ENCODE assay signal across 9 cellular contexts in the genomic region with DNA sequence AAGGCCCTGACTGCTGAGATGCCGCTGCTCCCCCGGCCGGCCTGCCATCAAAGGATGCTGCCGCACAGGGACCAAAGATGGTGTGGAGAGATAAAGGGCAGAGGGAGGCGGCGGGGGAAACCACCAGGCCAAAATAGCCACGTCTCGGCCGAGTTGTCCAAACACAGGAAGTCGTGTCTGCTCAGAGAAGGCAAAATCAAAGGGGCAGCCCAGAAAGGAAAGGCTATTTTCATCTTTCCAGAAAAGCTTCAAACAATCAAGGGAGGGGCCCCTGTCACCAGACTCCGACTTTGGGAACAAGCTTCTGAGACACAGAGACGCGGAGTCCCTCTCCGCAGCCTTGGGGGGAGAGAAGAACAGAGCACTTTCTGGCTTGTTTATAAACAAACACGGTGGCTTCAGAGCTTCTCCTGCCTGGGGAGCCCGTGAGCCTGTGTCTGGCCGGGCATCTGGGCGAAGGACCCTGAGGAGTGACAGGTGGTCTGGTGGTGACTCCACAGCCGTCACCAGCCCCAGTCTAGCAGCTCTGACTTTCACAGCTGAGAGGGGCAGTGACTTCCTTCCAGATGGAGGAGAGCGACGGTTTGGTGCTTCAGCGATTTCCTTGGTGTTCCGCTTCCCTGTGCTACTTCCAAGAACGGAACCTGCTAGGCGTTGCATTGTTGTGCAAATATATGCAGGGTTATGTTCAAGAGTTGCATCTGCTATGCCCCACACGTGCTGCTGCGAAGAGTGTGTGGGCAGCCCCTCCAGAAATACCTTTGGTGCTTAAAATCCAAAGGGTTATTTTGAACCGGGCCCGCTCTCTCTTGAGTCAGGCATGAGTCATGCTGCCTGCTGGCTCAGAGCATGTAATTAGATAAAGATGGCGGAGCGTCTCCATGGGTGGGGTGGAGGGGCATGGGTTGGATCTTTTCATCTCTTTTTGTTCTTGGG. TPM values are rescaled to one million over a fixed set of nuclear protein-coding genes. Genes with fewer than 3 reads are reported as not detected.
A peak's percentile ranks its signal among the peaks of the same experiment; 100 is the strongest.
DNase-seq lines count a peak whose midpoint lies in the region; ATAC-seq, FAIRE-seq and TF ChIP-seq lines count a peak whose summit lies in the region.
"Had no signal": no experiment of that assay in that cellular context is flagged by ENCODE, and none has a peak within 500 bp of the region (broad histone marks: within the 10 kb centered on the region; RNA-seq: fewer than 3 reads in every experiment).

No MANE protein-coding gene starts in this region.

- H3K27me3 ChIP-seq in MM.1S (replicated peaks; ENCODE audit: insufficient read depth, low read length) = peaks cover 41% of the 10 kb centered on the region
- H3K27me3 ChIP-seq in GM12878 (replicated peaks in 1 of 2; ENCODE audit: control insufficient read depth in 2 of 2, insufficient read depth in 2 of 2, low read length in 1 of 2) = no peaks in the 10 kb centered on the region

- H3K36me3 ChIP-seq in MM.1S (replicated peaks; ENCODE audit: insufficient read depth, low read length) (no peaks in the 10 kb centered on the region), GM12878 (ENCODE audit: control insufficient read depth in 2 of 2, insufficient read depth in 2 of 2, low read length in 1 of 2) (no peaks in the 10 kb centered on the region)

- POLR2A ChIA-PET in GM12878 (lab: Charles Lee) = no interaction called here

- no peaks in the 10 kb centered on the region for H3K79me2 ChIP-seq in MM.1S (ENCODE audit: low read length)
- no peaks in the 10 kb centered on the region for H3K79me2 ChIP-seq in GM12878 (ENCODE audit: control insufficient read depth, insufficient read depth, low read length)

- CTCF ChIA-PET in GM12878 (lab: Yijun Ruan, JAX) = interaction anchor here (1.6 kb wide), 1 partner anchor 72 kb away, joined by 7 read pairs; no protein-coding TSS in a partner anchor

- RAD21 ChIA-PET in GM12878 (lab: Charles Lee; ENCODE audit: unreplicated experiment) = no interaction called here

- TF ChIP-seq EP300 in GM12878 (IDR thresholded peaks at IDR 0.05; ENCODE audit: borderline replicate concordance in 1 of 2, control insufficient read depth in 1 of 2, low read depth in 2 of 2, low read length in 2 of 2) = no peak

- H3K27ac ChIP-seq in MM.1S (ENCODE audit: low read length) (peak overlapping the region; percentile 36; the same call in 1 of the 2 replicates), GM12878 (ENCODE audit: control insufficient read depth, insufficient read depth) (0 out of 2 replicates have a peak overlapping the region, but pooled peaks have one; percentile 4)

- TF ChIP-seq CTCF in MM.1S (IDR thresholded peaks at IDR 0.05; ENCODE audit: low read length) (no peak), GM12878 (IDR thresholded peaks at IDR 0.05 in 2 of 3, conservative IDR thresholded peaks at IDR 0.05 in 1 of 3; ENCODE audit: control insufficient read depth in 2 of 3, extremely low read depth in 1 of 3, insufficient read depth in 1 of 3, low read depth in 3 of 3, low read length in 3 of 3) (no peak)

- BruUV-seq in GM12878 (replicated peaks; lab: Mats Ljungman, UMichigan) = no TSS peak

- in situ Hi-C loops in GM12878 (cut with MboI) = no loop called here

- H3K4me1 ChIP-seq in MM.1S (ENCODE audit: low read length) (peaks cover 12% of the 10 kb centered on the region), GM12878 (ENCODE audit: control insufficient read depth, insufficient read depth, low read length) (peaks cover 15% of the 10 kb centered on the region)

- peak; percentile 47 for FAIRE-seq in GM12878 (lab: Jason Lieb, UNC)

- no peaks in the 10 kb centered on the region for H3K9me3 ChIP-seq in MM.1S (replicated peaks; ENCODE audit: insufficient read depth, low read length)
- no peaks in the 10 kb centered on the region for H3K9me3 ChIP-seq in GM12878 (replicated peaks; ENCODE audit: control insufficient read depth, insufficient read depth, low read length)

- 2% methylated on average over 31 of the region's 31 CpGs for WGBS in GM12878 (ENCODE audit: insufficient coverage, insufficient replicate concordance, low lambda C conversion rate, missing lambda C conversion rate)

- peak; percentile 20 for DNase-seq in activated T-cell treated with anti-CD3 and anti-CD28 coated beads for 24 hours (ENCODE audit: low read depth)
- DNase-seq in activated T-cell treated with anti-CD3 and anti-CD28 coated beads, Interleukin-2, amount 50 U/mL, for 1 hour = no peak
- DNase-seq in MM.1S = peak; percentile 50
- peak; percentile 32 for DNase-seq in GM12878 (ENCODE audit: low read depth, low spot score)
- DNase-seq in kidney tubule cell (ENCODE audit: low spot score) = peak; percentile 23
- peak; percentile 6 for DNase-seq in stimulated activated CD8-positive, alpha-beta memory T cell treated with anti-CD3 and anti-CD28 coated beads, Interleukin-12 subunit alpha, Interleukin-12 subunit beta, amount 100 ng/mL, for 4 hours (ENCODE audit: low read depth)
- no peak for DNase-seq in activated CD8-positive, alpha-beta memory T cell treated with anti-CD3 and anti-CD28 coated beads for 24 hours

- SMC1A ChIA-PET in GM12878 (lab: Charles Lee; ENCODE audit: uncharacterized antibody, unreplicated experiment) = no interaction called here

- H4K20me1 ChIP-seq in MM.1S (ENCODE audit: insufficient read depth, low read length) = no peaks in the 10 kb centered on the region
- no peaks in the 10 kb centered on the region for H4K20me1 ChIP-seq in GM12878 (ENCODE audit: control insufficient read depth, insufficient read depth)

- H3K9ac ChIP-seq in MM.1S (ENCODE audit: low read length) = no peak overlapping the region
- H3K9ac ChIP-seq in GM12878 (ENCODE audit: control insufficient read depth, insufficient read depth, low read length) = peak overlapping the region; percentile 44; the same call in 1 of the 2 replicates

- no peak for TF ChIP-seq RAD21 in GM12878 (IDR thresholded peaks at IDR 0.05; ENCODE audit: insufficient read depth, low read depth, low read length)

- peak overlapping the region; percentile 38 for H2AFZ ChIP-seq in MM.1S (ENCODE audit: low read length)
- H2AFZ ChIP-seq in GM12878 (ENCODE audit: control insufficient read depth, low read depth, low read length) = peak overlapping the region; percentile 78

- intact Hi-C loops in GM12878 (cut with micrococcal nuclease; ENCODE audit: unreplicated experiment) = no loop called here

- no peak for TF ChIP-seq POLR2A in GM12878 (IDR thresholded peaks at IDR 0.05; ENCODE audit: low read depth, low read length)

- H3K4me3 ChIP-seq in MM.1S (ENCODE audit: low read length) = peak overlapping the region; percentile 29
- H3K4me3 ChIP-seq in GM12878 = peak overlapping the region; percentile 35; the same call in 1 of the 2 replicates

- H3F3A ChIP-seq in MM.1S (ENCODE audit: insufficient read depth, low read length) = no peaks in the 10 kb centered on the region

- ATAC-seq in GM12878 (peak; percentile 89), HG03460 (IDR thresholded peaks at IDR 0.05; ENCODE audit: unreplicated experiment) (no peak)

- H3K4me2 ChIP-seq in MM.1S (ENCODE audit: low read depth, low read length) (peak overlapping the region; percentile 67), GM12878 (ENCODE audit: control insufficient read depth, insufficient read depth) (peak overlapping the region; percentile 81)

- no peaks in the 10 kb centered on the region for H3K9me2 ChIP-seq in MM.1S (replicated peaks; ENCODE audit: insufficient read depth, low read length)

RNA-seq across cellular contexts. Expression of gene ADAMTSL2, which starts 24.0 kb away (rescaled TPM):
- total RNA-seq in GM12878 (2013; cell fraction: nucleolus; rRNA removed) = not detected in 2 replicates
- not detected in 2 replicates for total RNA-seq in GM12878 (2014; rRNA removed)
- total RNA-seq in GM12878 (2014; rRNA removed; fragmentation: Illumina TruSeq; extraction: Trizol) = not detected in 2 replicates
- total RNA-seq in GM12878 (2021) = 0.05 TPM in 1 of 2 replicates, not detected in the other
- polyA plus RNA-seq in GM12878 (2011; ENCODE audit: low read depth) = not detected
- polyA plus RNA-seq in GM12878 (2011; rRNA removed) = 0.07 TPM in 1 of 2 replicates, not detected in the other
- polyA plus RNA-seq in GM12878 (2011; cell fraction: cytosol; rRNA removed) = 0.10 and 0.12 TPM in 2 replicates
- polyA plus RNA-seq in GM12878 (2011; cell fraction: nucleus; rRNA removed) = 0.35 and 0.40 TPM in 2 replicates
- polyA plus RNA-seq in GM12878 (2012) = 0.10 TPM in 1 of 2 replicates, not detected in the other
- not detected in 2 replicates for polyA plus RNA-seq in GM12878 (2014; fragmentation: Illumina TruSeq; extraction: Trizol)
- not detected for polyA plus RNA-seq in GM12878 (2014; fragmentation: Nextera tagmentation; extraction: Ambion mirVana)
- 0.04 TPM in 1 of 2 replicates, not detected in the other for polyA plus RNA-seq in GM12878 (2014; rRNA removed)
- not detected for polyA plus RNA-seq in GM12878 (2016; fragmentation: Nextera tagmentation; extraction: Ambion mirVana)
- 0.21 and 0.22 TPM in 2 replicates for polyA minus RNA-seq in GM12878 (2011; rRNA and poly(A)+ RNA removed)
- not detected in 2 replicates for polyA minus RNA-seq in GM12878 (2011; cell fraction: cytosol; rRNA and poly(A)+ RNA removed)
- 0.12 and 0.19 TPM in 2 replicates for polyA minus RNA-seq in GM12878 (2011; cell fraction: nucleus; rRNA and poly(A)+ RNA removed)
- total RNA-seq: epithelial cell of proximal tubule had no signal

RNA-seq across cellular contexts. Expression of gene MYMK, which starts 33.7 kb away (rescaled TPM):
- not detected in 2 replicates for total RNA-seq in GM12878 (2013; cell fraction: nucleolus; rRNA removed)
- total RNA-seq in GM12878 (2014; rRNA removed) (not detected in 2 replicates), GM12878 (2014; rRNA removed; fragmentation: Illumina TruSeq; extraction: Trizol) (not detected in 2 replicates), GM12878 (2021) (not detected in 2 replicates)
- polyA plus RNA-seq in GM12878 (2011; ENCODE audit: low read depth) = not detected
- polyA plus RNA-seq in GM12878 (2011; rRNA removed) (not detected in 2 replicates), GM12878 (2014; fragmentation: Illumina TruSeq; extraction: Trizol) (not detected in 2 replicates), GM12878 (2014; fragmentation: Nextera tagmentation; extraction: Ambion mirVana) (not detected), GM12878 (2014; rRNA removed) (not detected in 2 replicates), GM12878 (2016; fragmentation: Nextera tagmentation; extraction: Ambion mirVana) (not detected)
- polyA plus RNA-seq in GM12878 (2011; cell fraction: cytosol; rRNA removed) = not detected in 2 replicates
- not detected in 2 replicates for polyA plus RNA-seq in GM12878 (2011; cell fraction: nucleus; rRNA removed)
- polyA plus RNA-seq in GM12878 (2012) = not detected in 2 replicates
- polyA minus RNA-seq in GM12878 (2011; rRNA and poly(A)+ RNA removed) = not detected in 2 replicates
- polyA minus RNA-seq in GM12878 (2011; cell fraction: cytosol; rRNA and poly(A)+ RNA removed) = not detected in 2 replicates
- polyA minus RNA-seq in GM12878 (2011; cell fraction: nucleus; rRNA and poly(A)+ RNA removed) = not detected in 2 replicates
- total RNA-seq: epithelial cell of proximal tubule had no signal

RNA-seq across cellular contexts. Expression of gene FAM163B, which starts 50.7 kb away (rescaled TPM):
- total RNA-seq in GM12878 (2013; cell fraction: nucleolus; rRNA removed) = not detected in 2 replicates
- total RNA-seq in GM12878 (2014; rRNA removed) (not detected in 2 replicates), GM12878 (2014; rRNA removed; fragmentation: Illumina TruSeq; extraction: Trizol) (not detected in 2 replicates), GM12878 (2021) (not detected in 2 replicates)
- polyA plus RNA-seq in GM12878 (2011; ENCODE audit: low read depth) = not detected
- polyA plus RNA-seq in GM12878 (2011; rRNA removed) (not detected in 2 replicates), GM12878 (2014; fragmentation: Illumina TruSeq; extraction: Trizol) (not detected in 2 replicates), GM12878 (2014; fragmentation: Nextera tagmentation; extraction: Ambion mirVana) (not detected), GM12878 (2014; rRNA removed) (not detected in 2 replicates), GM12878 (2016; fragmentation: Nextera tagmentation; extraction: Ambion mirVana) (not detected)
- polyA plus RNA-seq in GM12878 (2011; cell fraction: cytosol; rRNA removed) = not detected in 2 replicates
- 0.13 and 0.28 TPM in 2 replicates for polyA plus RNA-seq in GM12878 (2011; cell fraction: nucleus; rRNA removed)
- polyA plus RNA-seq in GM12878 (2012) = not detected in 2 replicates
- polyA minus RNA-seq in GM12878 (2011; rRNA and poly(A)+ RNA removed) = not detected in 2 replicates
- not detected in 2 replicates for polyA minus RNA-seq in GM12878 (2011; cell fraction: cytosol; rRNA and poly(A)+ RNA removed)
- 0.36 TPM in 1 of 2 replicates, not detected in the other for polyA minus RNA-seq in GM12878 (2011; cell fraction: nucleus; rRNA and poly(A)+ RNA removed)
- total RNA-seq: epithelial cell of proximal tubule had no signal

Comparison
In these comparisons a context has a peak if more than half of its experiments do, and no peak if none do; other contexts are left out.
1. DNase-seq: peak in activated T-cell treated with anti-CD3 and anti-CD28 coated beads for 24 hours (single experiment), MM.1S (single experiment), GM12878 (single experiment), kidney tubule cell (single experiment) and stimulated activated CD8-positive, alpha-beta memory T cell treated with anti-CD3 and anti-CD28 coated beads, Interleukin-12 subunit alpha, Interleukin-12 subunit beta, amount 100 ng/mL, for 4 hours (single experiment); none in activated T-cell treated with anti-CD3 and anti-CD28 coated beads, Interleukin-2, amount 50 U/mL, for 1 hour (single experiment) and activated CD8-positive, alpha-beta memory T cell treated with anti-CD3 and anti-CD28 coated beads for 24 hours (single experiment).